ENCODE assay signal across 14 cellular contexts in the genomic region with DNA sequence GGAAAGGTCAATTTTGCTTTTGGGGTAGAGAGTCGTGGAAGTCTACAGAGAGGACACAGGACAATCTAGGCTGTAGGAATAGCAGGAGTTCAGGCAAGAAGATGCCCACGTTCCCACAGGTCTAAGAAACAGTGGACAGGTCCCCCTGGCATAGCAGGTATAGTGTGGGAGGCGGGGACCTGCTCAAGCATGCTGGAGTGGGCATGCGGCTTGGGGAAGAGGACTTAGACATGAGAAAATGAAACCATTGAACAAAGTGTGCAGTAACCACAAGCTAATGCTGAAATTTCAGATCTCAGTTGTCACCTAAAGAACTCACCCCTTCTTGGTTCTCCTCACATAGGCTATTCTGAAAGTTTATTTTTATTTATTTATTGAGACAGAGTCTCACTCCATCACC.
DNase-seq lines count a peak whose midpoint lies in the region; ATAC-seq and TF ChIP-seq lines count a peak whose summit lies in the region.
"Had no signal": no experiment of that assay in that cellular context is flagged by ENCODE, and none has a peak within 500 bp of the region (broad histone marks: within the 10 kb centered on the region; RNA-seq: fewer than 3 reads in every experiment).

No MANE protein-coding gene starts in this region.

- TF ChIP-seq CTCF in GM10266 (IDR thresholded peaks at IDR 0.05; ENCODE audit: control insufficient read depth, insufficient read depth, low read depth, missing control alignments) (no peak), sigmoid colon (IDR thresholded peaks at IDR 0.05) (no peak), type B pancreatic cell (conservative IDR thresholded peaks at IDR 0.05) (no peak)

- H3K4me3 ChIP-seq in sigmoid colon, result no peak overlapping the region
- H3K4me3 ChIP-seq: A549, vagina had no signal

- no peaks in the 10 kb centered on the region for H3K4me1 Mint-ChIP-seq in type B pancreatic cell (ENCODE audit: unreplicated experiment)
- H3K4me1 Mint-ChIP-seq: activated B cell treated with CpG ODN at 0.5 μM for 24 hours had no signal

- no peaks in the 10 kb centered on the region for H3K27me3 ChIP-seq in sigmoid colon
- H3K27me3 ChIP-seq: vagina had no signal

- no peaks in the 10 kb centered on the region for H3K36me3 Mint-ChIP-seq in type B pancreatic cell

- no peaks in the 10 kb centered on the region for H3K27me3 Mint-ChIP-seq in type B pancreatic cell
- H3K27me3 Mint-ChIP-seq: activated B cell treated with CpG ODN at 0.5 μM for 24 hours had no signal

- H3K9me3 ChIP-seq in sigmoid colon, result no peaks in the 10 kb centered on the region
- H3K9me3 ChIP-seq: A549, vagina had no signal

- H3K27ac Mint-ChIP-seq in type B pancreatic cell, result no peak overlapping the region
- H3K27ac Mint-ChIP-seq: activated B cell treated with CpG ODN at 0.5 μM for 24 hours had no signal

- H3K27ac ChIP-seq in sigmoid colon, result no peak overlapping the region
- H3K27ac ChIP-seq: A549, vagina had no signal

- peak; percentile 80 for ATAC-seq in GM19351 (IDR thresholded peaks at IDR 0.05; ENCODE audit: unreplicated experiment)
- peak; percentile 68 for ATAC-seq in HG02642 (IDR thresholded peaks at IDR 0.05; ENCODE audit: poor library complexity, unreplicated experiment)
- ATAC-seq in HG03442 (IDR thresholded peaks at IDR 0.05; ENCODE audit: unreplicated experiment), result peak; percentile 81
- ATAC-seq: A549 had no signal

- peaks cover 0 to 3% (median 0%) of the 10 kb centered on the region in 4 donors for H3K4me1 ChIP-seq in sigmoid colon
- H3K4me1 ChIP-seq: A549, vagina had no signal

- H3K9me3 Mint-ChIP-seq in type B pancreatic cell, result peaks cover 4% of the 10 kb centered on the region
- H3K9me3 Mint-ChIP-seq: activated B cell treated with CpG ODN at 0.5 μM for 24 hours had no signal

- intact Hi-C loops in sigmoid colon (cut with DNase I), result no loop called here
- intact Hi-C loops in head of caudate nucleus (cut with DNase I), result no loop called here

- no peaks in the 10 kb centered on the region for H3K36me3 ChIP-seq in sigmoid colon
- H3K36me3 ChIP-seq: vagina had no signal

- peak; percentile 39 for DNase-seq in GM10266 (ENCODE audit: extremely low spot score)
- DNase-seq in sigmoid colon, result no peak
- DNase-seq in SHP77 (lab: John Stamatoyannopoulos, UW), result no peak
- no peak for DNase-seq in type B pancreatic cell (ENCODE audit: extremely low spot score, unreplicated experiment)
- no peak for DNase-seq in head of caudate nucleus
- DNase-seq: activated B cell treated with CpG ODN at 0.5 μM for 24 hours, erythroblast, Karpas-422, NCI-H226 had no signal

- no peak for TF ChIP-seq POLR2A in sigmoid colon (IDR thresholded peaks at IDR 0.05)

- WGBS in sigmoid colon, 2 donors, result 85 to 93% methylated on average over 4 of the region's 4 CpGs

- no peak overlapping the region for H3K4me3 Mint-ChIP-seq in type B pancreatic cell
- H3K4me3 Mint-ChIP-seq: activated B cell treated with CpG ODN at 0.5 μM for 24 hours had no signal

- TF ChIP-seq EP300 in sigmoid colon (IDR thresholded peaks at IDR 0.05), result no peak
